Comparison of ENCODE assay signal across 8 cellular contexts in the genomic region with DNA sequence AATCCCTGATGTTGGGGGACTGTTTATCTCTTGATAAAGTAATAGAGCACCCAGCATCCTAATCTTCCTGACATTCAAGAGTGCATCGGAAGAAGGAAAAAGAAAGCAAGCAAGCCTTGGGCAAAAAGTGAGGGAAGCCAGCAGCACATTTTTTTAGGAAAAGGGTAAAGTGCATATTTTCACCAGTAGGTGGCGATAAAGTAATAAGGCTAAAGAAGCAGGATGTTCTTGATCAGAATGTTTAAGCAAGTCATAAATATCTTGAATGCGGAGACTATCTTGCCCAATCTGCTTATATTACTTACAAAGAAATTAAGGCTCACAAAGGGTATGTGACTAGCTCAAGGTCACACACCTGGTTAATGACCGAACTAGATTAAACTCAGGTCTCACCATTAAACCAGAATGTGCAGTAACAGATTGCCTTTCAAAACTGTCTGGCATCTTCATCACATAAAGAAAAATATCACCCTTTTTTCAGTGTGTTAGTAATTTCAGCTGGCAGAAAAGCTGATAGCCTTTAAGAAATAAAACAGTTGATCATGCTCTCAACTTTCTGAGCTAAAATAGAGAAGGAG.
A peak's percentile ranks its signal among the peaks of the same experiment; 100 is the strongest.
DNase-seq lines count a peak whose midpoint lies in the region; ATAC-seq and TF ChIP-seq lines count a peak whose summit lies in the region.

No MANE protein-coding gene starts in this region.

- no CpG with 5 or more reads among the region's 4 CpGs for WGBS in iPS DF 6.9 (ENCODE audit: insufficient coverage, insufficient read length)

- H3K4me1 ChIP-seq in iPS DF 6.9 (ENCODE audit: control insufficient read depth, insufficient read depth, low read length), result no peaks in the 10 kb centered on the region; the same call in 1 of the 2 replicates

- H3K36me3 ChIP-seq in iPS DF 6.9 (ENCODE audit: control insufficient read depth, insufficient read depth, low read length), result no peaks in the 10 kb centered on the region

- TF ChIP-seq CTCF in astrocyte of the cerebellum (IDR thresholded peaks at IDR 0.05; ENCODE audit: low read depth, low read length, missing control alignments), result peak; percentile 72

- DNase-seq in activated T-cell treated with anti-CD3 and anti-CD28 coated beads, Interleukin-2, amount 50 U/mL, for 72 hours, result peak in 1 of 2 donors; percentile 8
- DNase-seq in activated T-cell treated with anti-CD3 and anti-CD28 coated beads, Interleukin-2, amount 50 U/mL, for 1 hour, result no peak
- peak; percentile 75 for DNase-seq in NCI-H345 (lab: John Stamatoyannopoulos, UW)
- peak; percentile 33 for DNase-seq in astrocyte of the cerebellum (ENCODE audit: low read depth)
- peak; percentile 31 for DNase-seq in iPS DF 6.9 (ENCODE audit: low read depth, low spot score)
- DNase-seq in stromal cell of bone marrow (ENCODE audit: low read depth), result peak; percentile 45
- DNase-seq in T-helper 9 cell, result no peak

- H3K27ac Mint-ChIP-seq in activated T-cell treated with anti-CD3 and anti-CD28 coated beads, Interleukin-2, amount 50 U/mL, for 72 hours, result no peak overlapping the region

- H3K4me1 Mint-ChIP-seq in activated T-cell treated with anti-CD3 and anti-CD28 coated beads, Interleukin-2, amount 50 U/mL, for 72 hours (ENCODE audit: low read depth), result no peaks in the 10 kb centered on the region

- ATAC-seq in activated T-cell treated with anti-CD3 and anti-CD28 coated beads, Interleukin-2, amount 50 U/mL, for 72 hours (replicated peaks in 1 of 2), result peak; percentile 29 to 36
- peak; percentile 53 for ATAC-seq in HG02678 (IDR thresholded peaks at IDR 0.05; ENCODE audit: unreplicated experiment)

- in situ Hi-C loops in astrocyte of the cerebellum (cut with HindIII; ENCODE audit: low sequenced_read_pairs), result no loop called here

- H3K4me3 ChIP-seq in astrocyte of the cerebellum (ENCODE audit: low read depth, low read length) (no peak overlapping the region), iPS DF 6.9 (ENCODE audit: low read length) (no peak overlapping the region)

- no peaks in the 10 kb centered on the region for H3K36me3 Mint-ChIP-seq in activated T-cell treated with anti-CD3 and anti-CD28 coated beads, Interleukin-2, amount 50 U/mL, for 72 hours (ENCODE audit: insufficient read depth in 2 of 2)

- H3K27me3 ChIP-seq in iPS DF 6.9 (ENCODE audit: control insufficient read depth, insufficient read depth, low read length), result no peaks in the 10 kb centered on the region

- H3K27me3 Mint-ChIP-seq in activated T-cell treated with anti-CD3 and anti-CD28 coated beads, Interleukin-2, amount 50 U/mL, for 72 hours (ENCODE audit: low read depth), result peaks cover 27% of the 10 kb centered on the region

- no peak overlapping the region for H3K27ac ChIP-seq in iPS DF 6.9 (ENCODE audit: low read length)

- H3K4me3 Mint-ChIP-seq in activated T-cell treated with anti-CD3 and anti-CD28 coated beads, Interleukin-2, amount 50 U/mL, for 72 hours, result no peak overlapping the region

- no peaks in the 10 kb centered on the region for H3K9me3 ChIP-seq in iPS DF 6.9 (ENCODE audit: control insufficient read depth, insufficient read depth, low read length)

- H3K9me3 Mint-ChIP-seq in activated T-cell treated with anti-CD3 and anti-CD28 coated beads, Interleukin-2, amount 50 U/mL, for 72 hours, result no peaks in the 10 kb centered on the region

Comparison
In these comparisons a context has a peak if more than half of its experiments do, and no peak if none do; other contexts are left out.
1. DNase-seq: peak in NCI-H345 (single experiment), astrocyte of the cerebellum (single experiment), iPS DF 6.9 (single experiment) and stromal cell of bone marrow (single experiment); none in activated T-cell treated with anti-CD3 and anti-CD28 coated beads, Interleukin-2, amount 50 U/mL, for 1 hour (single experiment) and T-helper 9 cell (single experiment).